8 cellular contexts compared by ENCODE assay signal in genomic region chr13:39263033-39263432, GRCh38.
A peak's percentile ranks its signal among the peaks of the same experiment; 100 is the strongest.
DNase-seq lines count a peak whose midpoint lies in the region; ATAC-seq and TF ChIP-seq lines count a peak whose summit lies in the region.

No MANE protein-coding gene starts in this region.

- H2AFZ ChIP-seq in trophoblast cell (ENCODE audit: insufficient read depth, low read length, poor library complexity) = no peak overlapping the region

- H2AK5ac ChIP-seq in trophoblast cell (ENCODE audit: low read length) = no peak overlapping the region

- no peak overlapping the region for H2BK12ac ChIP-seq in trophoblast cell (ENCODE audit: low read length)

- no peak for TF ChIP-seq POLR2A in GM18505 (IDR thresholded peaks at IDR 0.05; ENCODE audit: borderline replicate concordance, extremely low read depth, insufficient read depth, insufficient read length)

- no peak overlapping the region for H3K4me2 ChIP-seq in trophoblast cell (ENCODE audit: low read length)

- no peak overlapping the region for H3K4me3 ChIP-seq in trophoblast cell (ENCODE audit: low read depth, low read length)

- H3K27ac ChIP-seq in foreskin keratinocyte = no peak overlapping the region
- H3K27ac ChIP-seq in trophoblast cell (ENCODE audit: low read depth, low read length) = no peak overlapping the region

- H3K23ac ChIP-seq in trophoblast cell (ENCODE audit: low read length) = no peak overlapping the region

- no CpG with 5 or more reads among the region's 1 CpG for WGBS in trophoblast cell (ENCODE audit: extremely low coverage, insufficient coverage, insufficient read length)

- peak; percentile 76 for TF ChIP-seq CTCF in foreskin keratinocyte (conservative IDR thresholded peaks at IDR 0.05)

- peaks cover 2% of the 10 kb centered on the region for H3K9me3 ChIP-seq in trophoblast cell (ENCODE audit: insufficient read depth, low read depth, low read length)

- H4K12ac ChIP-seq in trophoblast cell (ENCODE audit: low read depth, low read length) = no peak overlapping the region

- DNase-seq in AML-193 (lab: John Stamatoyannopoulos, UW) (peak; percentile 48 to 51), NCI-H187 (lab: John Stamatoyannopoulos, UW) (peak; percentile 17 to 32), foreskin keratinocyte (peak in 1 of 2 donors; percentile 34), trophoblast cell (peak; percentile 37 to 79), activated gamma-delta T cell treated with Interleukin-2 at 50 U/mL for 16 hours (no peak)
- DNase-seq in activated CD4-positive, alpha-beta T cell treated with anti-CD3 and anti-CD28 coated beads, Interleukin-2, amount 50 U/mL, for 48 hours = peak; percentile 59 to 67

- H3K79me2 ChIP-seq in trophoblast cell (ENCODE audit: control insufficient read depth, insufficient read depth, low read length, poor library complexity) = no peaks in the 10 kb centered on the region

- H3K9ac ChIP-seq in trophoblast cell (ENCODE audit: low read length) = no peak overlapping the region

- no peaks in the 10 kb centered on the region for H3K36me3 ChIP-seq in trophoblast cell (ENCODE audit: control insufficient read depth in 1 of 2, insufficient read depth in 2 of 2, low read length in 2 of 2)

- no peaks in the 10 kb centered on the region for H3K79me1 ChIP-seq in trophoblast cell (ENCODE audit: low read length)

- H3K4ac ChIP-seq in trophoblast cell (ENCODE audit: low read depth, low read length) = no peak overlapping the region

- no peak overlapping the region for H2BK120ac ChIP-seq in trophoblast cell (ENCODE audit: insufficient read depth, low read length, poor library complexity)

- no peaks in the 10 kb centered on the region for H3K4me1 ChIP-seq in foreskin keratinocyte
- H3K4me1 ChIP-seq in trophoblast cell (ENCODE audit: control insufficient read depth in 1 of 2, insufficient read depth in 2 of 2, low read length in 2 of 2) = no peaks in the 10 kb centered on the region

- no peak overlapping the region for H2BK5ac ChIP-seq in trophoblast cell (ENCODE audit: low read depth, low read length, poor library complexity)

- H3K27me3 ChIP-seq in foreskin keratinocyte = peaks cover 10% of the 10 kb centered on the region
- no peaks in the 10 kb centered on the region for H3K27me3 ChIP-seq in trophoblast cell (ENCODE audit: insufficient read depth, low read length)

- H3K14ac ChIP-seq in trophoblast cell (ENCODE audit: low read length) = no peak overlapping the region

- no peak overlapping the region for H3K18ac ChIP-seq in trophoblast cell (ENCODE audit: low read length)

- ATAC-seq in GM18505 (IDR thresholded peaks at IDR 0.05; ENCODE audit: unreplicated experiment) = peak; percentile 78
- peak; percentile 84 for ATAC-seq in HG02973 (IDR thresholded peaks at IDR 0.05; ENCODE audit: unreplicated experiment)
- peak; percentile 80 for ATAC-seq in foreskin keratinocyte

- no peak overlapping the region for H4K8ac ChIP-seq in trophoblast cell (ENCODE audit: low read depth, low read length)

- H4K91ac ChIP-seq in trophoblast cell (ENCODE audit: low read depth, low read length) = no peak overlapping the region
